ENCODE assay signal across 21 cellular contexts in genomic region chr18:13308369-13308768, GRCh38.
DNase-seq lines count a peak whose midpoint lies in the region; ATAC-seq, FAIRE-seq and TF ChIP-seq lines count a peak whose summit lies in the region.
"Had no signal": no experiment of that assay in that cellular context is flagged by ENCODE, and none has a peak within 500 bp of the region (broad histone marks: within the 10 kb centered on the region; RNA-seq: fewer than 3 reads in every experiment).

No MANE protein-coding gene starts in this region.

- no peaks in the 10 kb centered on the region for H3K27me3 ChIP-seq in BLaER1
- H3K27me3 ChIP-seq: ovary, right lobe of liver had no signal

- H3K9me3 ChIP-seq in BLaER1, result peaks cover 14% of the 10 kb centered on the region
- H3K9me3 ChIP-seq: ovary, right lobe of liver had no signal

- H4K20me1 ChIP-seq in BLaER1, result no peaks in the 10 kb centered on the region

- peak; percentile 45 for DNase-seq in NK-92 treated with Interleukin-12 subunit alpha and Interleukin-12 subunit beta, amount 100 ng/mL, for 24 hours (lab: John Stamatoyannopoulos, UW)
- DNase-seq in NK-92 (lab: John Stamatoyannopoulos, UW; ENCODE audit: unreplicated experiment) (no peak), WTC11 (ENCODE audit: low spot score) (no peak), DMS79 treated with DMSO at 0.1 percent for 48 hours (lab: John Stamatoyannopoulos, UW) (no peak), GM19239 (ENCODE audit: insufficient read length, low spot score) (no peak)
- DNase-seq in activated CD8-positive, alpha-beta memory T cell treated with anti-CD3 and anti-CD28 coated beads, Interleukin-2, amount 10 ng/mL, durations not matched to agents 7 days and 5 days, result peak; percentile 68
- DNase-seq in effector memory CD8-positive, alpha-beta T cell, result peak in 2 of 3 experiments; percentile 3 to 6
- DNase-seq: amniotic stem cell, foreskin fibroblast, GM23248, kidney, mammary epithelial cell, NCI-H1417, NCI-H524 treated with DMSO at 0.1 percent for 48 hours, ovary, right lobe of liver, SHP77 had no signal

- peaks cover 31% of the 10 kb centered on the region for H3K27me3 Mint-ChIP-seq in activated CD8-positive, alpha-beta memory T cell treated with anti-CD3 and anti-CD28 coated beads, Interleukin-2, amount 10 ng/mL, durations not matched to agents 7 days and 5 days
- peaks cover 7 to 18% of the 10 kb centered on the region in 2 donors for H3K27me3 Mint-ChIP-seq in effector memory CD8-positive, alpha-beta T cell
- no peaks in the 10 kb centered on the region for H3K27me3 Mint-ChIP-seq in WTC11 (ENCODE audit: low read depth)

- H3K4me1 Mint-ChIP-seq in activated CD8-positive, alpha-beta memory T cell treated with anti-CD3 and anti-CD28 coated beads, Interleukin-2, amount 10 ng/mL, durations not matched to agents 7 days and 5 days, result peaks cover 28% of the 10 kb centered on the region
- peaks cover 9 to 11% of the 10 kb centered on the region in 2 donors for H3K4me1 Mint-ChIP-seq in effector memory CD8-positive, alpha-beta T cell (ENCODE audit: low read depth in 2 of 2)
- no peaks in the 10 kb centered on the region for H3K4me1 Mint-ChIP-seq in WTC11
- H3K4me1 Mint-ChIP-seq: B cell had no signal

- peaks cover 97% of the 10 kb centered on the region for H3K4me1 ChIP-seq in BLaER1

- peaks cover 8% of the 10 kb centered on the region for H3K9me3 Mint-ChIP-seq in activated CD8-positive, alpha-beta memory T cell treated with anti-CD3 and anti-CD28 coated beads, Interleukin-2, amount 10 ng/mL, durations not matched to agents 7 days and 5 days (ENCODE audit: low read depth)
- H3K9me3 Mint-ChIP-seq in effector memory CD8-positive, alpha-beta T cell, result no peaks in the 10 kb centered on the region
- H3K9me3 Mint-ChIP-seq in WTC11, result peaks cover 7% of the 10 kb centered on the region; the same call in 1 of the 2 replicates

- H3K4me3 ChIP-seq in BLaER1, result no peak overlapping the region
- H3K4me3 ChIP-seq: GM23248, ovary, right lobe of liver had no signal

- no peak for FAIRE-seq in GM19239 (lab: Jason Lieb, UNC)
- FAIRE-seq: kidney had no signal

- no peak for ATAC-seq in activated CD8-positive, alpha-beta memory T cell treated with anti-CD3 and anti-CD28 coated beads, Interleukin-2, amount 10 ng/mL, durations not matched to agents 7 days and 5 days
- ATAC-seq in effector memory CD8-positive, alpha-beta T cell (replicated peaks), result peak; percentile 85
- ATAC-seq in WTC11, result no peak
- ATAC-seq: right lobe of liver had no signal

- no peak for TF ChIP-seq CTCF in WTC11 (IDR thresholded peaks at IDR 0.05)

- H3K4me3 Mint-ChIP-seq in activated CD8-positive, alpha-beta memory T cell treated with anti-CD3 and anti-CD28 coated beads, Interleukin-2, amount 10 ng/mL, durations not matched to agents 7 days and 5 days, result no peak overlapping the region
- H3K4me3 Mint-ChIP-seq in effector memory CD8-positive, alpha-beta T cell, result no peak overlapping the region
- no peak overlapping the region for H3K4me3 Mint-ChIP-seq in WTC11
- H3K4me3 Mint-ChIP-seq: B cell had no signal

- POLR2A ChIA-PET in WTC11 (lab: Charles Lee), result no interaction called here

- H3K4me2 ChIP-seq in BLaER1, result peak overlapping the region; percentile 95

- peak overlapping the region; percentile 92 for H3K27ac ChIP-seq in BLaER1
- H3K27ac ChIP-seq: 22Rv1, epithelial cell of prostate, GM23248, ovary, right lobe of liver had no signal

- CTCF ChIA-PET in activated CD8-positive, alpha-beta memory T cell treated with anti-CD3 and anti-CD28 coated beads, Interleukin-2, amount 10 ng/mL, durations not matched to agents 7 days and 5 days (lab: Charles Lee), result no interaction called here
- CTCF ChIA-PET in WTC11 (lab: Charles Lee), result no interaction called here

- no peak overlapping the region for H3K27ac Mint-ChIP-seq in activated CD8-positive, alpha-beta memory T cell treated with anti-CD3 and anti-CD28 coated beads, Interleukin-2, amount 10 ng/mL, durations not matched to agents 7 days and 5 days
- H3K27ac Mint-ChIP-seq in effector memory CD8-positive, alpha-beta T cell, result peak overlapping the region in 1 of 2 donors; percentile 28
- no peak overlapping the region for H3K27ac Mint-ChIP-seq in WTC11
- H3K27ac Mint-ChIP-seq: B cell had no signal

- H3K36me3 ChIP-seq in BLaER1, result peaks cover 46% of the 10 kb centered on the region
- H3K36me3 ChIP-seq: ovary, right lobe of liver had no signal

- no peak overlapping the region for H3K9ac ChIP-seq in BLaER1
- H3K9ac ChIP-seq: GM23248 had no signal

- H3K36me3 Mint-ChIP-seq in activated CD8-positive, alpha-beta memory T cell treated with anti-CD3 and anti-CD28 coated beads, Interleukin-2, amount 10 ng/mL, durations not matched to agents 7 days and 5 days, result peaks cover 5% of the 10 kb centered on the region
- no peaks in the 10 kb centered on the region for H3K36me3 Mint-ChIP-seq in effector memory CD8-positive, alpha-beta T cell (ENCODE audit: insufficient read depth)
- no peaks in the 10 kb centered on the region for H3K36me3 Mint-ChIP-seq in WTC11

TF ChIP-seq in WTC11, 78 proteins besides CTCF, POLR2A, EP300 and RAD21 (continues in another document):
- TF ChIP-seq ZNF423 (CRISPR knock-in tag; IDR thresholded peaks at IDR 0.05) (no peak), JAZF1 (CRISPR knock-in tag; IDR thresholded peaks at IDR 0.05) (no peak), NR3C1 (CRISPR knock-in tag; conservative IDR thresholded peaks at IDR 0.05; ENCODE audit: low read depth) (no peak), USF1 (CRISPR knock-in tag; IDR thresholded peaks at IDR 0.05) (no peak), USF2 (CRISPR knock-in tag; IDR thresholded peaks at IDR 0.05) (no peak), ZNF532 (CRISPR knock-in tag; IDR thresholded peaks at IDR 0.05; ENCODE audit: borderline replicate concordance) (no peak), ZSCAN18 (CRISPR knock-in tag; IDR thresholded peaks at IDR 0.05) (no peak), CBFB (CRISPR knock-in tag; IDR thresholded peaks at IDR 0.05; ENCODE audit: low read depth) (no peak), ZNF396 (CRISPR knock-in tag; IDR thresholded peaks at IDR 0.05; ENCODE audit: borderline replicate concordance) (no peak), RELA (CRISPR knock-in tag; IDR thresholded peaks at IDR 0.05; ENCODE audit: borderline replicate concordance) (no peak)

Comparison
In these comparisons a context has a peak if more than half of its experiments do, and no peak if none do; other contexts are left out.
1. DNase-seq: peak in NK-92 treated with Interleukin-12 subunit alpha and Interleukin-12 subunit beta, amount 100 ng/mL, for 24 hours (single experiment), activated CD8-positive, alpha-beta memory T cell treated with anti-CD3 and anti-CD28 coated beads, Interleukin-2, amount 10 ng/mL, durations not matched to agents 7 days and 5 days (single experiment) and effector memory CD8-positive, alpha-beta T cell (2 of 3); none in NK-92 (single experiment), WTC11 (single experiment), DMS79 treated with DMSO at 0.1 percent for 48 hours (single experiment) and GM19239 (single experiment).